Comparison of ENCODE assay signal across 9 cellular contexts in genomic region chr1:247906504-247907047, GRCh38. TPM values are rescaled to one million over a fixed set of nuclear protein-coding genes. Genes with fewer than 3 reads are reported as not detected.
A peak's percentile ranks its signal among the peaks of the same experiment; 100 is the strongest.
DNase-seq lines count a peak whose midpoint lies in the region; ATAC-seq and TF ChIP-seq lines count a peak whose summit lies in the region.
"Had no signal": no experiment of that assay in that cellular context is flagged by ENCODE, and none has a peak within 500 bp of the region (broad histone marks: within the 10 kb centered on the region; RNA-seq: fewer than 3 reads in every experiment).

No MANE protein-coding gene starts in this region.

- peak; percentile 88 for ATAC-seq in activated CD8-positive, alpha-beta T cell treated with anti-CD3 and anti-CD28 coated beads for 36 hours
- ATAC-seq in left lobe of liver: peak; percentile 64

- peaks cover 13% of the 10 kb centered on the region for H3K4me1 Mint-ChIP-seq in activated CD8-positive, alpha-beta T cell treated with anti-CD3 and anti-CD28 coated beads for 36 hours (ENCODE audit: low read depth)
- H3K4me1 Mint-ChIP-seq in nephron progenitor cell: no peaks in the 10 kb centered on the region

- H3K4me3 Mint-ChIP-seq in activated CD8-positive, alpha-beta T cell treated with anti-CD3 and anti-CD28 coated beads for 36 hours: peak overlapping the region; percentile 34
- no peak overlapping the region for H3K4me3 Mint-ChIP-seq in nephron progenitor cell

- TF ChIP-seq CTCF in activated CD8-positive, alpha-beta T cell treated with anti-CD3 and anti-CD28 coated beads for 36 hours (IDR thresholded peaks at IDR 0.05): peak; percentile 27
- TF ChIP-seq CTCF in nephron progenitor cell (IDR thresholded peaks at IDR 0.05): no peak

- H3K27me3 Mint-ChIP-seq in activated CD8-positive, alpha-beta T cell treated with anti-CD3 and anti-CD28 coated beads for 36 hours: no peaks in the 10 kb centered on the region
- peaks cover 4% of the 10 kb centered on the region for H3K27me3 Mint-ChIP-seq in nephron progenitor cell (ENCODE audit: low read depth, poor library complexity)

- peaks cover 5% of the 10 kb centered on the region for H3K36me3 Mint-ChIP-seq in activated CD8-positive, alpha-beta T cell treated with anti-CD3 and anti-CD28 coated beads for 36 hours (ENCODE audit: low read depth)
- H3K36me3 Mint-ChIP-seq in nephron progenitor cell (ENCODE audit: low read depth): no peaks in the 10 kb centered on the region

- intact Hi-C loops in activated CD8-positive, alpha-beta T cell treated with anti-CD3 and anti-CD28 coated beads for 36 hours (cut with micrococcal nuclease): no loop called here

- CTCF ChIA-PET in activated CD8-positive, alpha-beta T cell treated with anti-CD3 and anti-CD28 coated beads for 36 hours (lab: Charles Lee): interaction anchor here (0.8 kb wide), 1 partner anchor 30 kb away, joined by 3 read pairs; no protein-coding TSS in a partner anchor

- POLR2A ChIA-PET in activated CD8-positive, alpha-beta T cell treated with anti-CD3 and anti-CD28 coated beads for 36 hours (lab: Charles Lee): interaction anchor here (0.9 kb wide), 1 partner anchor 37 kb away, joined by 4 read pairs; no protein-coding TSS in a partner anchor

- peaks cover 12% of the 10 kb centered on the region for H3K9me3 Mint-ChIP-seq in activated CD8-positive, alpha-beta T cell treated with anti-CD3 and anti-CD28 coated beads for 36 hours
- H3K9me3 Mint-ChIP-seq in nephron progenitor cell: peaks cover 87% of the 10 kb centered on the region

- peak overlapping the region; percentile 28 for H3K27ac Mint-ChIP-seq in activated CD8-positive, alpha-beta T cell treated with anti-CD3 and anti-CD28 coated beads for 36 hours
- H3K27ac Mint-ChIP-seq in nephron progenitor cell: no peak overlapping the region

- peak; percentile 43 for DNase-seq in CD1c-positive myeloid dendritic cell (ENCODE audit: extremely low spot score)
- DNase-seq in HT1080 (ENCODE audit: low read depth): peak; percentile 76
- DNase-seq in activated CD8-positive, alpha-beta T cell treated with anti-CD3 and anti-CD28 coated beads for 36 hours: peak; percentile 38
- no peak for DNase-seq in left lobe of liver (ENCODE audit: low spot score)
- DNase-seq in SHP77 (lab: John Stamatoyannopoulos, UW): no peak
- DNase-seq in NCI-H2196 treated with DMSO at 0.1 percent for 48 hours (lab: John Stamatoyannopoulos, UW; ENCODE audit: unreplicated experiment): no peak
- no peak for DNase-seq in UCSD-AML1 (lab: John Stamatoyannopoulos, UW; ENCODE audit: unreplicated experiment)
- no peak for DNase-seq in nephron progenitor cell

RNA-seq across cellular contexts. Expression of gene OR2W3, which starts 11.2 kb away (rescaled TPM):
- 2.0 and 2.2 TPM in 2 replicates for total RNA-seq in HT1080 (2014; rRNA removed; shearing (Covaris generic))
- 2.2 and 2.8 TPM in 2 replicates for polyA plus RNA-seq in HT1080 (2015; cell fraction: cytosol; rRNA removed)
- 1.4 and 1.8 TPM in 2 replicates for polyA plus RNA-seq in HT1080 (2015; cell fraction: nucleus; rRNA removed)
- total RNA-seq in activated CD8-positive, alpha-beta T cell treated with anti-CD3 and anti-CD28 coated beads for 36 hours: not detected
- total RNA-seq in left lobe of liver: not detected

RNA-seq across cellular contexts. Expression of gene OR2T8, which starts 13.5 kb away (rescaled TPM):
- not detected in 2 replicates for total RNA-seq in HT1080 (2014; rRNA removed; shearing (Covaris generic))
- polyA plus RNA-seq in HT1080 (2015; cell fraction: cytosol; rRNA removed): 0.08 and 0.17 TPM in 2 replicates
- 0.35 TPM in 1 of 2 replicates, not detected in the other for polyA plus RNA-seq in HT1080 (2015; cell fraction: nucleus; rRNA removed)
- total RNA-seq in activated CD8-positive, alpha-beta T cell treated with anti-CD3 and anti-CD28 coated beads for 36 hours: not detected
- not detected for total RNA-seq in left lobe of liver
- polyA plus RNA-seq: adipose tissue had no signal

RNA-seq across cellular contexts. Expression of gene OR2AJ1, which starts 18.1 kb away (rescaled TPM):
- not detected in 2 replicates for total RNA-seq in HT1080 (2014; rRNA removed; shearing (Covaris generic))
- polyA plus RNA-seq in HT1080 (2015; cell fraction: cytosol; rRNA removed): not detected in 2 replicates
- polyA plus RNA-seq in HT1080 (2015; cell fraction: nucleus; rRNA removed): not detected in 2 replicates
- not detected for total RNA-seq in activated CD8-positive, alpha-beta T cell treated with anti-CD3 and anti-CD28 coated beads for 36 hours
- not detected for total RNA-seq in left lobe of liver
- polyA plus RNA-seq: adipose tissue had no signal

RNA-seq across cellular contexts. Expression of gene OR2L8, which starts 42.1 kb away (rescaled TPM):
- total RNA-seq in HT1080 (2014; rRNA removed; shearing (Covaris generic)): not detected in 2 replicates
- not detected in 2 replicates for polyA plus RNA-seq in HT1080 (2015; cell fraction: cytosol; rRNA removed)
- not detected in 2 replicates for polyA plus RNA-seq in HT1080 (2015; cell fraction: nucleus; rRNA removed)
- under 1 TPM; 0.29 to 0.34 TPM for total RNA-seq in activated CD8-positive, alpha-beta T cell treated with anti-CD3 and anti-CD28 coated beads for 36 hours
- not detected for total RNA-seq in left lobe of liver
- polyA plus RNA-seq: adipose tissue had no signal

RNA-seq across cellular contexts. Expression of gene TRIM58, which starts 49.6 kb away (rescaled TPM):
- total RNA-seq in HT1080 (2014; rRNA removed; shearing (Covaris generic)): 3.7 and 4.5 TPM in 2 replicates
- 4.7 and 5.5 TPM in 2 replicates for polyA plus RNA-seq in HT1080 (2015; cell fraction: cytosol; rRNA removed)
- polyA plus RNA-seq in HT1080 (2015; cell fraction: nucleus; rRNA removed): 3.1 and 3.2 TPM in 2 replicates
- under 1 TPM in 1 of 2 experiments, not detected in 1; 0.11 TPM for total RNA-seq in activated CD8-positive, alpha-beta T cell treated with anti-CD3 and anti-CD28 coated beads for 36 hours
- total RNA-seq in left lobe of liver: 0.18 TPM

Comparison
In these comparisons a context has a peak if more than half of its experiments do, and no peak if none do; other contexts are left out.
1. DNase-seq: peak in CD1c-positive myeloid dendritic cell (single experiment), HT1080 (single experiment) and activated CD8-positive, alpha-beta T cell treated with anti-CD3 and anti-CD28 coated beads for 36 hours (single experiment); none in left lobe of liver (single experiment), SHP77 (0 of 2), NCI-H2196 treated with DMSO at 0.1 percent for 48 hours (single experiment), UCSD-AML1 (single experiment) and nephron progenitor cell (single experiment).